Comparison of ENCODE assay signal across 8 cellular contexts in genomic region chr19:56765107-56765506, GRCh38.
A peak's percentile ranks its signal among the peaks of the same experiment; 100 is the strongest.
DNase-seq lines count a peak whose midpoint lies in the region; ATAC-seq and TF ChIP-seq lines count a peak whose summit lies in the region.

No MANE protein-coding gene starts in this region.

- H3K4me3 ChIP-seq in fibroblast of mammary gland (ENCODE audit: control insufficient read depth, low read depth, low read length), result peak overlapping the region; percentile 13

- TF ChIP-seq CTCF in fibroblast of mammary gland (conservative IDR thresholded peaks at IDR 0.05; ENCODE audit: control insufficient read depth, insufficient read depth, low read depth, low read length), result no peak

- DNase-seq in activated naive CD4-positive, alpha-beta T cell treated with Interleukin-2 at 50 U/mL for 16 hours, result peak; percentile 2
- no peak for DNase-seq in activated naive CD4-positive, alpha-beta T cell (lab: John Stamatoyannopoulos, UW)
- DNase-seq in fibroblast of mammary gland (ENCODE audit: low read depth), result peak; percentile 7
- DNase-seq in nucleus accumbens (lab: John Stamatoyannopoulos, UW), result peak in 54 of 56 donors; percentile 10 to 90 (median 72)
- DNase-seq in SIG-M5 (lab: John Stamatoyannopoulos, UW), result no peak
- DNase-seq in SHP77 (lab: John Stamatoyannopoulos, UW), result no peak

- ATAC-seq in HG02623 (IDR thresholded peaks at IDR 0.05; ENCODE audit: unreplicated experiment) (no peak), GM18868 (IDR thresholded peaks at IDR 0.05; ENCODE audit: unreplicated experiment) (no peak)

Comparison
In these comparisons a context has a peak if more than half of its experiments do, and no peak if none do; other contexts are left out.
1. DNase-seq: peak in activated naive CD4-positive, alpha-beta T cell treated with Interleukin-2 at 50 U/mL for 16 hours (single experiment), fibroblast of mammary gland (single experiment) and nucleus accumbens (54 of 56); none in activated naive CD4-positive, alpha-beta T cell (0 of 4), SIG-M5 (single experiment) and SHP77 (0 of 2).